In genomic region chr14:99280852-99281251, GRCh38 we compare ENCODE assay signal across 16 cellular contexts. TPM values are rescaled to one million over a fixed set of nuclear protein-coding genes. Genes with fewer than 3 reads are reported as not detected.
"Had no signal": no experiment of that assay in that cellular context is flagged by ENCODE, and none has a peak within 500 bp of the region (broad histone marks: within the 10 kb centered on the region; RNA-seq: fewer than 3 reads in every experiment).

No MANE protein-coding gene starts in this region.

- H3K9me3 Mint-ChIP-seq: neural crest cell had no signal

- H3K4me1 ChIP-seq: colonic mucosa, right lobe of liver, tibial artery had no signal

- H3K27me3 ChIP-seq: colonic mucosa, ovary, right lobe of liver had no signal

- H3K4me3 Mint-ChIP-seq: neural crest cell had no signal

- H3K27ac ChIP-seq: colonic mucosa, ovary, right lobe of liver, SK-N-MC, spleen, tibial artery had no signal

- ATAC-seq: right lobe of liver had no signal

- H3K9me3 ChIP-seq: colonic mucosa, ovary, right lobe of liver, spleen, tibial artery had no signal

- DNase-seq: activated CD4-positive, alpha-beta T cell treated with anti-CD3 and anti-CD28 coated beads, Interleukin-2, amount 50 U/mL, for 48 hours; activated CD4-positive, CD25-positive, alpha-beta regulatory T cell treated with anti-CD3 and anti-CD28 coated beads, Interleukin-2, amount 50 U/mL, for 72 hours; activated CD8-positive, alpha-beta memory T cell treated with anti-CD3 and anti-CD28 coated beads, Interleukin-2, amount 50 U/mL, for 4 hours; activated naive CD4-positive, alpha-beta T cell; caudate nucleus; colonic mucosa; effector CD4-positive, alpha-beta T cell; foreskin melanocyte; ovary; right lobe of liver; spleen; T1000; tibial artery had no signal

- H3K4me3 ChIP-seq: colonic mucosa, ovary, right lobe of liver, SK-N-MC, spleen, tibial artery had no signal

- H3K36me3 ChIP-seq: colonic mucosa, ovary, right lobe of liver, spleen, tibial artery had no signal

RNA-seq across cellular contexts. Expression of gene BCL11B, which starts 8.9 kb away (rescaled TPM):
- polyA plus RNA-seq: fibroblast of lung had no signal
